In the genomic region with DNA sequence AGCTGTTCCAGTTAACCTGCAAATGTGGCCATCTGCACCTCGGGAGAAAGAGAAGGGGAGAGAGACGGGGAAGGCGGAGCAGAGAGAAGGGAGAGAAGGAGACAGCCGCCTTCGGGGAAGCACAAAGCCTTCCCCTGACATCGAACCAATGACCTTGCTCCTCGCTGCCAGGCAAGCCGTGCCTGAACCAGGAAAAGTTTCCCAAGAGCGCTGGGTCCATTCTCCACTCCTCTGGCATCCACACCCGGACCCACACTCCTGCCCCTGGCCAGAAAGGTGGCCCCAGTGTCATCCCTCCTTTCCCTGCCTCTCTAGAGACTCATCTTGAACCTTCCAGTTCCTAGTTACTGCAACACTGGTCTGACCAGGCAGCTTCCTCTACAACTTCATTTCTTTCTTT, we compare ENCODE assay signal across 17 cellular contexts.
DNase-seq lines count a peak whose midpoint lies in the region; ATAC-seq and TF ChIP-seq lines count a peak whose summit lies in the region.
"Had no signal": no experiment of that assay in that cellular context is flagged by ENCODE, and none has a peak within 500 bp of the region (broad histone marks: within the 10 kb centered on the region; RNA-seq: fewer than 3 reads in every experiment).

No MANE protein-coding gene starts in this region.

- H3K4me1 Mint-ChIP-seq in neural progenitor cell, result peaks cover 81% of the 10 kb centered on the region
- no peaks in the 10 kb centered on the region for H3K4me1 Mint-ChIP-seq in immature natural killer cell
- H3K4me1 Mint-ChIP-seq: B cell had no signal

- no peaks in the 10 kb centered on the region for H3K27me3 ChIP-seq in neural progenitor cell

- no peak overlapping the region for H2AFZ ChIP-seq in neural progenitor cell (replicated peaks)

- ATAC-seq in HG03520 (IDR thresholded peaks at IDR 0.05; ENCODE audit: unreplicated experiment), result no peak
- ATAC-seq: PC-3 had no signal

- H3K27ac ChIP-seq in neural progenitor cell, result no peak overlapping the region

- no peak overlapping the region for H3K4me3 ChIP-seq in neural progenitor cell

- TF ChIP-seq CTCF in neural progenitor cell (IDR thresholded peaks at IDR 0.05), result no peak

- peaks cover 89% of the 10 kb centered on the region for H4K20me1 ChIP-seq in neural progenitor cell (ENCODE audit: low read depth)

- H3K36me3 Mint-ChIP-seq in neural progenitor cell, result peaks cover 3% of the 10 kb centered on the region
- no peaks in the 10 kb centered on the region for H3K36me3 Mint-ChIP-seq in immature natural killer cell

- DNase-seq in NCI-H82 (lab: John Stamatoyannopoulos, UW), result peak; percentile 4
- no peak for DNase-seq in NCI-H82 treated with DMSO at 0.1 percent for 48 hours (lab: John Stamatoyannopoulos, UW; ENCODE audit: unreplicated experiment)
- peak; percentile 93 for DNase-seq in NCI-H69 (lab: John Stamatoyannopoulos, UW)
- no peak for DNase-seq in neural progenitor cell (ENCODE audit: low spot score)
- DNase-seq in NCI-H1436 treated with DMSO at 0.1 percent for 48 hours (lab: John Stamatoyannopoulos, UW), result no peak
- DNase-seq in immature natural killer cell, result no peak
- DNase-seq: HCEC 1CT, MM.1S, NCI-H1092, NCI-H187 treated with DMSO at 0.1 percent for 48 hours, NCI-H446, PC-3, RPMI8226, SHP77 treated with DMSO at 0.1 percent for 48 hours, SK-N-SH had no signal

- H3K27me3 Mint-ChIP-seq in neural progenitor cell (ENCODE audit: insufficient read depth, low read depth), result peaks cover 3% of the 10 kb centered on the region
- H3K27me3 Mint-ChIP-seq in immature natural killer cell (ENCODE audit: low read depth in 3 of 3), result no peaks in the 10 kb centered on the region

- H3K9me3 ChIP-seq in neural progenitor cell (ENCODE audit: low read depth), result no peaks in the 10 kb centered on the region
- H3K9me3 ChIP-seq: SK-N-SH had no signal

- no peaks in the 10 kb centered on the region for H3K36me3 ChIP-seq in neural progenitor cell

- H3K27ac Mint-ChIP-seq in neural progenitor cell, result peak overlapping the region; percentile 38
- H3K27ac Mint-ChIP-seq in immature natural killer cell, result no peak overlapping the region
- H3K27ac Mint-ChIP-seq: B cell had no signal

- H3K4me3 Mint-ChIP-seq in neural progenitor cell (no peak overlapping the region), immature natural killer cell (no peak overlapping the region)
- H3K4me3 Mint-ChIP-seq: B cell had no signal

- peaks cover 23% of the 10 kb centered on the region for H3F3A ChIP-seq in neural progenitor cell (ENCODE audit: low read depth)

- H3K9me3 Mint-ChIP-seq in neural progenitor cell (no peaks in the 10 kb centered on the region), immature natural killer cell (no peaks in the 10 kb centered on the region)

- H3K9ac ChIP-seq in neural progenitor cell, result no peak overlapping the region
- H3K9ac ChIP-seq: SK-N-SH had no signal

- H3K79me2 ChIP-seq in neural progenitor cell (ENCODE audit: low read depth), result no peaks in the 10 kb centered on the region

- no peak overlapping the region for H3K4me2 ChIP-seq in neural progenitor cell
- H3K4me2 ChIP-seq: SK-N-SH had no signal

- peaks cover 38% of the 10 kb centered on the region for H3K4me1 ChIP-seq in neural progenitor cell

Comparison
In these comparisons a context has a peak if more than half of its experiments do, and no peak if none do; other contexts are left out.
1. DNase-seq: peak in NCI-H82 (single experiment) and NCI-H69 (single experiment); none in NCI-H82 treated with DMSO at 0.1 percent for 48 hours (single experiment), neural progenitor cell (single experiment), NCI-H1436 treated with DMSO at 0.1 percent for 48 hours (single experiment) and immature natural killer cell (0 of 3).